ENCODE assay signal across 18 cellular contexts in the genomic region with DNA sequence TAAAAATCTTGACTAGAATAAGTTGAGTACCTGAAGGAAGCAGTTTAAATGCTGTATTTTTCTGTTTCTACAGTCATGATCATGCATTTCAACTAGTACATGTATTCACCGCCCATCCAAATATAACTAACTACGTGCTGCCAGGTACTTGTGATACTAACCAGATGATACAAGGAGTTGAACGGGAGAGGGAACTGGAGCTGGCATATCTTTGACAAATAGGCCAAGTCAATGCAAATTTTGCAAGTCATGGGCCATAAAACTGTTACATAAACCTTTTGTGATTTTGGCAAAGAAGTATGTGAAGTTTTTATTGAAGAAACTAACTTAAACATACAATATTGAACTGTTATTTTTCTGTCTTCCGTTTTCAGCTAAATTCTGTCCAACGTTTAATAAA. TPM values are rescaled to one million over a fixed set of nuclear protein-coding genes. Genes with fewer than 3 reads are reported as not detected.
DNase-seq lines count a peak whose midpoint lies in the region; ATAC-seq, FAIRE-seq and TF ChIP-seq lines count a peak whose summit lies in the region.
"Had no signal": no experiment of that assay in that cellular context is flagged by ENCODE, and none has a peak within 500 bp of the region (broad histone marks: within the 10 kb centered on the region; RNA-seq: fewer than 3 reads in every experiment).

No MANE protein-coding gene starts in this region.

- H3K9me3 Mint-ChIP-seq in HFFc6 (no peaks in the 10 kb centered on the region), memory B cell (no peaks in the 10 kb centered on the region)
- H3K9me3 Mint-ChIP-seq: CD4-positive, alpha-beta memory T cell had no signal

- DNase-seq in A673 (ENCODE audit: low spot score) (peak; percentile 4), HFFc6 (no peak), fibroblast of villous mesenchyme (ENCODE audit: low read depth) (peak; percentile 21), memory B cell (ENCODE audit: low spot score in 2 of 2) (no peak), NCI-H1105 (lab: John Stamatoyannopoulos, UW) (no peak), GM12892 (ENCODE audit: insufficient read length) (no peak)
- DNase-seq: CD4-positive, alpha-beta memory T cell; GM23248; NCI-H1105 treated with DMSO at 0.1 percent for 48 hours; NCI-H1694 treated with DMSO at 0.1 percent for 48 hours; NCI-H2107; NCI-H2227 treated with DMSO at 0.1 percent for 48 hours; NCI-H524 treated with DMSO at 0.1 percent for 48 hours; Peyer's patch; SHP77 had no signal

- ATAC-seq in memory B cell (ENCODE audit: low read depth) (no peak), HG02938 (IDR thresholded peaks at IDR 0.05; ENCODE audit: unreplicated experiment) (no peak)
- ATAC-seq: SK-N-SH treated with all-trans-retinoic acid at 6 μM for 48 hours had no signal

- TF ChIP-seq CTCF in A673 (conservative IDR thresholded peaks at IDR 0.05; ENCODE audit: low read depth, low read length) (no peak), HFFc6 (IDR thresholded peaks at IDR 0.05) (no peak), fibroblast of villous mesenchyme (IDR thresholded peaks at IDR 0.05; ENCODE audit: insufficient read depth, low read depth, low read length) (no peak)

- no peaks in the 10 kb centered on the region for H3K9me3 ChIP-seq in A673 (ENCODE audit: low read depth, low read length, poor library complexity, severe bottlenecking)
- H3K9me3 ChIP-seq: Peyer's patch had no signal

- CTCF ChIA-PET in A673 (lab: Charles Lee): no interaction called here

- H3K36me3 ChIP-seq in A673 (ENCODE audit: insufficient read depth, low read length, poor library complexity, severe bottlenecking): peaks cover 37% of the 10 kb centered on the region

- H3K4me3 ChIP-seq in A673 (ENCODE audit: low read depth, low read length, poor library complexity, severe bottlenecking) (no peak overlapping the region), fibroblast of villous mesenchyme (ENCODE audit: low read depth, low read length) (no peak overlapping the region)
- H3K4me3 ChIP-seq: GM23248, Peyer's patch had no signal

- intact Hi-C loops in A673 (cut with micrococcal nuclease; ENCODE audit: unreplicated experiment): no loop called here

- H3K36me3 Mint-ChIP-seq in HFFc6 (ENCODE audit: low read depth) (peaks cover 24% of the 10 kb centered on the region), memory B cell (peaks cover 30% of the 10 kb centered on the region)

- BruUV-seq in A673 (replicated peaks; lab: Mats Ljungman, UMichigan): no TSS peak

- H3K27me3 ChIP-seq in A673 (replicated peaks; ENCODE audit: insufficient read depth, low read depth, low read length, poor library complexity): no peaks in the 10 kb centered on the region
- H3K27me3 ChIP-seq: Peyer's patch had no signal

- no peaks in the 10 kb centered on the region for H3K4me1 Mint-ChIP-seq in HFFc6 (ENCODE audit: low read depth)
- H3K4me1 Mint-ChIP-seq in memory B cell: no peaks in the 10 kb centered on the region

- no peaks in the 10 kb centered on the region for H3K4me1 ChIP-seq in A673 (ENCODE audit: insufficient read depth, low read length, poor library complexity, severe bottlenecking)
- H3K4me1 ChIP-seq: Peyer's patch had no signal

- POLR2A ChIA-PET in A673 (lab: Charles Lee; ENCODE audit: low non-redundant PET): no interaction called here

- H3K27ac Mint-ChIP-seq in HFFc6: peak overlapping the region; percentile 55; the same call in 1 of the 2 replicates
- H3K27ac Mint-ChIP-seq in memory B cell: peak overlapping the region; percentile 8

- FAIRE-seq in GM12892 (lab: Jason Lieb, UNC): no peak
- FAIRE-seq: GM18507 had no signal

- no peak overlapping the region for H3K27ac ChIP-seq in A673 (ENCODE audit: low read depth, low read length, poor library complexity, severe bottlenecking)
- H3K27ac ChIP-seq: GM23248, Peyer's patch had no signal

- H3K4me3 Mint-ChIP-seq in HFFc6: no peak overlapping the region
- no peak overlapping the region for H3K4me3 Mint-ChIP-seq in memory B cell
- H3K4me3 Mint-ChIP-seq: CD4-positive, alpha-beta memory T cell had no signal

- H3K27me3 Mint-ChIP-seq in HFFc6 (ENCODE audit: insufficient read depth) (no peaks in the 10 kb centered on the region), memory B cell (no peaks in the 10 kb centered on the region)
- H3K27me3 Mint-ChIP-seq: CD4-positive, alpha-beta memory T cell had no signal

- no peak for TF ChIP-seq POLR2A in GM12892 (IDR thresholded peaks at IDR 0.05; ENCODE audit: low read depth, low read length)

RNA-seq across cellular contexts. Expression of a gene that starts 14.5 kb away (rescaled TPM):
- total RNA-seq in A673 (2021) (31.0 and 38.2 TPM in 2 replicates), fibroblast of villous mesenchyme (18.0 and 34.5 TPM in 2 replicates)
- 10 to 100 TPM; 13.5 to 19.9 (median 19.1) TPM for total RNA-seq in HFFc6 (2021; fragmentation: NEBNext Ultra II Directional; extraction: Animal tissue kit (Norgen Biotek cat#: 25700))
- 54.3 TPM for polyA plus RNA-seq in GM12892 (2012; ENCODE audit: missing spikeins)

RNA-seq across cellular contexts. Expression of a gene that starts 50.3 kb away (rescaled TPM):
- total RNA-seq in A673 (2021): 1.0 and 2.1 TPM in 2 replicates
- 10 to 100 TPM; 19.3 to 48.8 (median 44.1) TPM for total RNA-seq in HFFc6 (2021; fragmentation: NEBNext Ultra II Directional; extraction: Animal tissue kit (Norgen Biotek cat#: 25700))
- 60.9 and 93.7 TPM in 2 replicates for total RNA-seq in fibroblast of villous mesenchyme
- polyA plus RNA-seq in GM12892 (2012; ENCODE audit: missing spikeins): 6.9 TPM
- polyA plus RNA-seq: CD4-positive, alpha-beta memory T cell had no signal

Comparison
In these comparisons a context has a peak if more than half of its experiments do, and no peak if none do; other contexts are left out.
1. DNase-seq: peak in A673 (single experiment) and fibroblast of villous mesenchyme (single experiment); none in HFFc6 (single experiment), memory B cell (0 of 2), NCI-H1105 (single experiment) and GM12892 (single experiment).